ENCODE assay signal across 1 cellular context in the genomic region with DNA sequence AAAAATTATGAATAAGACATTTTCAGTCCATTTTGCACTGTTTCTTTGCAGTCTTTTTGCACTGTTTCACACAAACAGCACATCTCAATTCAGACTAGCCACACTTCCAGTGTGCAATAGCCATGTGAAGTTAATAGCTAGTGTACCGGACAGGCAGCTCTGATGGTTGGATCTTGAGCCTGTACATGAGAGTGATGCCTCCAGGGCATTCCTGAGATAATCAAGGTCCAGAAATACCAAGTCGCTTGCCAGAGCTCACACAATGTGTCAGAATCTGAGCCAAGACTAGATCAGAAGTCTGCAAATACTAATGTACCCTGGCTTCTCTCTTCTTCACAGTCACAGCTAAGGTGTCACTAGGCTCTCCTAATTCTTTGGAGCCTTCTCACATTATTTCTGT.
TF ChIP-seq lines count a peak whose summit lies in the region.

No MANE protein-coding gene starts in this region.

TF ChIP-seq in IMR-90, 13 proteins besides CTCF, POLR2A, EP300 and RAD21 (continued from another document):
- TF ChIP-seq FOS (IDR thresholded peaks at IDR 0.05; ENCODE audit: low read depth, low read length) = no peak
- TF ChIP-seq, protein P1, sequence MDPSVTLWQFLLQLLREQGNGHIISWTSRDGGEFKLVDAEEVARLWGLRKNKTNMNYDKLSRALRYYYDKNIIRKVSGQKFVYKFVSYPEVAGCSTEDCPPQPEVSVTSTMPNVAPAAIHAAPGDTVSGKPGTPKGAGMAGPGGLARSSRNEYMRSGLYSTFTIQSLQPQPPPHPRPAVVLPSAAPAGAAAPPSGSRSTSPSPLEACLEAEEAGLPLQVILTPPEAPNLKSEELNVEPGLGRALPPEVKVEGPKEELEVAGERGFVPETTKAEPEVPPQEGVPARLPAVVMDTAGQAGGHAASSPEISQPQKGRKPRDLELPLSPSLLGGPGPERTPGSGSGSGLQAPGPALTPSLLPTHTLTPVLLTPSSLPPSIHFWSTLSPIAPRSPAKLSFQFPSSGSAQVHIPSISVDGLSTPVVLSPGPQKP (IDR thresholded peaks at IDR 0.05; ENCODE audit: borderline replicate concordance, low read depth, low read length) = no peak
- no peak for TF ChIP-seq NFE2L2 (IDR thresholded peaks at IDR 0.05; ENCODE audit: low read depth, low read length)
- TF ChIP-seq MAZ (IDR thresholded peaks at IDR 0.05; ENCODE audit: borderline replicate concordance, low read depth, low read length) = no peak
- TF ChIP-seq SMC3 (IDR thresholded peaks at IDR 0.05; ENCODE audit: low read depth, low read length) = no peak
- no peak for TF ChIP-seq USF2 (IDR thresholded peaks at IDR 0.05; ENCODE audit: low read depth, low read length)
- no peak for TF ChIP-seq RFX5 (IDR thresholded peaks at IDR 0.05; ENCODE audit: low read depth, low read length)
- no peak for TF ChIP-seq MAFK (IDR thresholded peaks at IDR 0.05; ENCODE audit: low read depth, low read length)
- no peak for TF ChIP-seq RCOR1 (IDR thresholded peaks at IDR 0.05; ENCODE audit: insufficient replicate concordance, low read length)
- no peak for TF ChIP-seq CEBPB (IDR thresholded peaks at IDR 0.05; ENCODE audit: low read depth, low read length)
